ENCODE assay signal across 13 cellular contexts in the genomic region with DNA sequence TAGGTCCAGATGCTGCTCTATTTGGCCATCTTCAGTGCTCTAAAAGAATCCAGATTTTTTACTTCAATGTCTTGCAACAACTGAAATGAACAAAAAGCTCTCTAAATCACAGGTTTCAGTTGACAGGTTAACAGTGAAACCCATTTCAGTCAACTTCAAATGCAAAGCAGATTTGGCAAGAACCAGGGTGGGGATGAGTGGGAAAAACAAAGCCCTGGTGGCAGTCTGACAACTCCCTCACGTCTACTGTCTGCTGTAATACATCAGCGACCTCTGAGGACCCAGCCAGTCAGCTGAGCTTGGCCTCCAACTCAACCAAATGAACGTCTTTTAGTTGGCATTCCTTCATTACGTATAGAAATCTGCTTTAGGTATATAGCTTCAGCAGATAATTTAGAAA.
"Had no signal": no experiment of that assay in that cellular context is flagged by ENCODE, and none has a peak within 500 bp of the region (broad histone marks: within the 10 kb centered on the region; RNA-seq: fewer than 3 reads in every experiment).

No MANE protein-coding gene starts in this region.

- H3K9me3 Mint-ChIP-seq: activated naive CD4-positive, alpha-beta T cell treated with anti-CD3 and anti-CD28 coated beads, Interleukin-2, amount 50 U/mL, for 72 hours; stimulated activated naive CD8-positive, alpha-beta T cell treated with anti-CD3 and anti-CD28 coated beads, Interleukin-15, amount 100 ng/mL, for 72 hours; T-helper 2 cell treated with Interferon-gamma antibody and Interleukin-4, amounts not matched to agents 5 μg/mL and 100 μg/mL, for 36 hours had no signal

- H3K4me3 ChIP-seq: breast epithelium, testis, upper lobe of right lung had no signal

- H3K27ac Mint-ChIP-seq: activated naive CD4-positive, alpha-beta T cell treated with anti-CD3 and anti-CD28 coated beads, Interleukin-2, amount 50 U/mL, for 72 hours; stimulated activated naive CD8-positive, alpha-beta T cell treated with anti-CD3 and anti-CD28 coated beads, Interleukin-15, amount 100 ng/mL, for 72 hours; T-helper 2 cell treated with Interferon-gamma antibody and Interleukin-4, amounts not matched to agents 5 μg/mL and 100 μg/mL, for 36 hours had no signal

- H3K27me3 ChIP-seq: breast epithelium, testis, upper lobe of right lung had no signal

- H3K36me3 Mint-ChIP-seq: activated naive CD4-positive, alpha-beta T cell treated with anti-CD3 and anti-CD28 coated beads, Interleukin-2, amount 50 U/mL, for 72 hours had no signal

- H3K9me3 ChIP-seq: breast epithelium, testis, upper lobe of right lung had no signal

- H3K27ac ChIP-seq: breast epithelium, testis, upper lobe of right lung had no signal

- DNase-seq: activated CD4-positive, alpha-beta T cell treated with anti-CD3 and anti-CD28 coated beads, Interleukin-2, amount 50 U/mL, for 4 hours; activated CD4-positive, CD25-positive, alpha-beta regulatory T cell treated with anti-CD3 and anti-CD28 coated beads, Interleukin-2, amount 50 U/mL, for 72 hours; activated effector memory CD4-positive, alpha-beta T cell treated with Interleukin-2 at 50 U/mL for 16 hours; activated T-cell treated with anti-CD3 and anti-CD28 coated beads, Interleukin-2, amount 50 U/mL, for 1 hour; left cardiac atrium; stimulated activated CD4-positive, alpha-beta T cell treated with anti-CD3 and anti-CD28 coated beads, Interleukin-15, amount 100 ng/mL, for 24 hours; stimulated activated CD4-positive, alpha-beta T cell treated with anti-CD3 and anti-CD28 coated beads, Interleukin-4, amount 100 ng/mL, for 4 hours; stimulated activated naive CD8-positive, alpha-beta T cell treated with anti-CD3 and anti-CD28 coated beads, Interleukin-15, amount 100 ng/mL, for 72 hours; testis; upper lobe of right lung had no signal

- H3K4me3 Mint-ChIP-seq: stimulated activated naive CD8-positive, alpha-beta T cell treated with anti-CD3 and anti-CD28 coated beads, Interleukin-15, amount 100 ng/mL, for 72 hours; T-helper 2 cell treated with Interferon-gamma antibody and Interleukin-4, amounts not matched to agents 5 μg/mL and 100 μg/mL, for 36 hours had no signal

- H3K4me1 ChIP-seq: breast epithelium, testis, upper lobe of right lung had no signal

- H3K4me1 Mint-ChIP-seq: stimulated activated naive CD8-positive, alpha-beta T cell treated with anti-CD3 and anti-CD28 coated beads, Interleukin-15, amount 100 ng/mL, for 72 hours had no signal

- H3K36me3 ChIP-seq: breast epithelium, upper lobe of right lung had no signal

- ATAC-seq: activated naive CD4-positive, alpha-beta T cell treated with anti-CD3 and anti-CD28 coated beads, Interleukin-2, amount 50 U/mL, for 72 hours; stimulated activated naive CD8-positive, alpha-beta T cell treated with anti-CD3 and anti-CD28 coated beads, Interleukin-15, amount 100 ng/mL, for 72 hours; upper lobe of right lung had no signal
